Comparison of ENCODE assay signal across 19 cellular contexts in the genomic region with DNA sequence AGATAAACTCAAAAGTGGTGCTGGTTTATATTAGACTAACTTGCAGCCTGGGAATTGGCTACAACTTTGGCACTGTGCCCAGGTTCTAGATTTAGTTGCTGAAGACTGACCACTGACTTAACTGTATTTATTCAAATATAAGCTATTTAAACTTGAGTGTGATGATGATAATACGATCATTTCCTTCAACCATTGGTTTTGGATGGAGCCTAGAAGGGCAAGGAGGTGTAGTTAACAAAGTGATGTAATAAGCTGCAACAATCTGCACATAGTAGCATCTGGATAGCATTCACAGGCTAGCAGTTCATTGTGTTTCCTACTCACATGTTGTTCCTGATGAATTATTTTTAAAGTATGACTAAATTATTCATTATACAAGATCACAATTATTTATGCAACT. TPM values are rescaled to one million over a fixed set of nuclear protein-coding genes. Genes with fewer than 3 reads are reported as not detected.
A peak's percentile ranks its signal among the peaks of the same experiment; 100 is the strongest.
DNase-seq lines count a peak whose midpoint lies in the region; ATAC-seq, FAIRE-seq and TF ChIP-seq lines count a peak whose summit lies in the region.
"Had no signal": no experiment of that assay in that cellular context is flagged by ENCODE, and none has a peak within 500 bp of the region (broad histone marks: within the 10 kb centered on the region; RNA-seq: fewer than 3 reads in every experiment).

No MANE protein-coding gene starts in this region.

- no peaks in the 10 kb centered on the region for H3K4me1 ChIP-seq in astrocyte (ENCODE audit: insufficient read depth, low read length)

- H2AFZ ChIP-seq in astrocyte (ENCODE audit: low read depth, low read length) = no peak overlapping the region

- H3K4me2 ChIP-seq in astrocyte (ENCODE audit: low read length) = no peak overlapping the region
- H3K4me2 ChIP-seq: SK-N-SH had no signal

- CTCF ChIA-PET in WTC11 (lab: Charles Lee) = no interaction called here

- POLR2A ChIA-PET in WTC11 (lab: Charles Lee) = no interaction called here

- H3K36me3 ChIP-seq in astrocyte (ENCODE audit: insufficient read depth, low read length) = no peaks in the 10 kb centered on the region

- H3K4me1 Mint-ChIP-seq in astrocyte (ENCODE audit: low read depth, unreplicated experiment) = no peaks in the 10 kb centered on the region
- H3K4me1 Mint-ChIP-seq in stimulated activated effector memory CD8-positive, alpha-beta T cell treated with anti-CD3 and anti-CD28 coated beads, Interleukin-12 subunit alpha, Interleukin-12 subunit beta, amount 100 ng/mL, for 72 hours = no peaks in the 10 kb centered on the region
- no peaks in the 10 kb centered on the region for H3K4me1 Mint-ChIP-seq in WTC11

- H3K36me3 Mint-ChIP-seq in astrocyte (ENCODE audit: low read depth, unreplicated experiment) = no peaks in the 10 kb centered on the region
- no peaks in the 10 kb centered on the region for H3K36me3 Mint-ChIP-seq in stimulated activated effector memory CD8-positive, alpha-beta T cell treated with anti-CD3 and anti-CD28 coated beads, Interleukin-12 subunit alpha, Interleukin-12 subunit beta, amount 100 ng/mL, for 72 hours
- H3K36me3 Mint-ChIP-seq in WTC11 = no peaks in the 10 kb centered on the region
- H3K36me3 Mint-ChIP-seq: CD14-positive monocyte had no signal

- DNase-seq in DMS 273 (lab: John Stamatoyannopoulos, UW; ENCODE audit: unreplicated experiment) (peak; percentile 27), DMS 273 treated with DMSO at 0.1 percent for 48 hours (lab: John Stamatoyannopoulos, UW) (no peak), GM04504 (ENCODE audit: low read depth) (peak; percentile 36), astrocyte (ENCODE audit: low read depth) (peak; percentile 19), fibroblast of pulmonary artery (ENCODE audit: low read depth) (peak; percentile 0), WTC11 (ENCODE audit: low spot score) (no peak)
- no peak for DNase-seq in activated CD4-positive, alpha-beta T cell treated with anti-CD3 and anti-CD28 coated beads, Interleukin-2, amount 50 U/mL, for 4 hours
- no peak for DNase-seq in stimulated activated effector memory CD8-positive, alpha-beta T cell treated with anti-CD3 and anti-CD28 coated beads, Interleukin-12 subunit alpha, Interleukin-12 subunit beta, amount 100 ng/mL, for 72 hours (ENCODE audit: low spot score in 2 of 2)
- DNase-seq: COR-L47, NCI-H1092, NCI-H2107, NCI-H510A treated with DMSO at 0.1 percent for 48 hours, PC-3, SK-N-SH had no signal

- H3K9me3 Mint-ChIP-seq in astrocyte (ENCODE audit: unreplicated experiment) = no peaks in the 10 kb centered on the region
- peaks cover 2% of the 10 kb centered on the region for H3K9me3 Mint-ChIP-seq in stimulated activated effector memory CD8-positive, alpha-beta T cell treated with anti-CD3 and anti-CD28 coated beads, Interleukin-12 subunit alpha, Interleukin-12 subunit beta, amount 100 ng/mL, for 72 hours
- H3K9me3 Mint-ChIP-seq in WTC11 = no peaks in the 10 kb centered on the region

- H3K79me2 ChIP-seq in astrocyte (ENCODE audit: insufficient read depth, low read length) = no peaks in the 10 kb centered on the region

- H3K27me3 Mint-ChIP-seq in astrocyte (ENCODE audit: low read depth, unreplicated experiment) = no peaks in the 10 kb centered on the region
- no peaks in the 10 kb centered on the region for H3K27me3 Mint-ChIP-seq in WTC11 (ENCODE audit: low read depth)

- no peaks in the 10 kb centered on the region for H3K9me3 ChIP-seq in astrocyte (ENCODE audit: insufficient read depth, low read depth, low read length)
- H3K9me3 ChIP-seq: SK-N-SH had no signal

- TF ChIP-seq CTCF in astrocyte (IDR thresholded peaks at IDR 0.05; ENCODE audit: insufficient read depth, low read depth, low read length) (no peak), fibroblast of pulmonary artery (IDR thresholded peaks at IDR 0.05; ENCODE audit: low read length, missing control alignments) (no peak), WTC11 (IDR thresholded peaks at IDR 0.05) (no peak)

- ATAC-seq in stimulated activated effector memory CD8-positive, alpha-beta T cell treated with anti-CD3 and anti-CD28 coated beads, Interleukin-12 subunit alpha, Interleukin-12 subunit beta, amount 100 ng/mL, for 72 hours = no peak
- no peak for ATAC-seq in WTC11
- ATAC-seq: HCT116, PC-3 had no signal

- H4K20me1 ChIP-seq in astrocyte (ENCODE audit: insufficient read depth, low read length) = no peaks in the 10 kb centered on the region

- no peak overlapping the region for H3K27ac ChIP-seq in astrocyte (ENCODE audit: low read depth, low read length)
- H3K27ac ChIP-seq: 22Rv1 had no signal

- no peaks in the 10 kb centered on the region for H3K27me3 ChIP-seq in astrocyte (ENCODE audit: insufficient read depth, low read length)

- H3K9ac ChIP-seq in astrocyte (ENCODE audit: low read length) = no peak overlapping the region
- H3K9ac ChIP-seq: SK-N-SH had no signal

- FAIRE-seq in astrocyte (lab: Jason Lieb, UNC) = no peak
- FAIRE-seq: G401.6, GM19239 had no signal

- H3K27ac Mint-ChIP-seq in astrocyte (ENCODE audit: unreplicated experiment) (no peak overlapping the region), WTC11 (no peak overlapping the region)
- H3K27ac Mint-ChIP-seq in stimulated activated effector memory CD8-positive, alpha-beta T cell treated with anti-CD3 and anti-CD28 coated beads, Interleukin-12 subunit alpha, Interleukin-12 subunit beta, amount 100 ng/mL, for 72 hours = no peak overlapping the region
- H3K27ac Mint-ChIP-seq: CD14-positive monocyte had no signal

- H3K4me3 Mint-ChIP-seq in astrocyte (ENCODE audit: unreplicated experiment) (no peak overlapping the region), WTC11 (no peak overlapping the region)
- H3K4me3 Mint-ChIP-seq in stimulated activated effector memory CD8-positive, alpha-beta T cell treated with anti-CD3 and anti-CD28 coated beads, Interleukin-12 subunit alpha, Interleukin-12 subunit beta, amount 100 ng/mL, for 72 hours = no peak overlapping the region
- H3K4me3 Mint-ChIP-seq: CD14-positive monocyte had no signal

- H3K4me3 ChIP-seq in astrocyte (ENCODE audit: insufficient read depth, low read depth, low read length) (no peak overlapping the region), fibroblast of pulmonary artery (replicated peaks; ENCODE audit: low read depth, low read length) (no peak overlapping the region)

TF ChIP-seq in WTC11, 78 proteins besides CTCF, POLR2A, EP300 and RAD21 (continues in another document):
- TF ChIP-seq, protein P1, sequence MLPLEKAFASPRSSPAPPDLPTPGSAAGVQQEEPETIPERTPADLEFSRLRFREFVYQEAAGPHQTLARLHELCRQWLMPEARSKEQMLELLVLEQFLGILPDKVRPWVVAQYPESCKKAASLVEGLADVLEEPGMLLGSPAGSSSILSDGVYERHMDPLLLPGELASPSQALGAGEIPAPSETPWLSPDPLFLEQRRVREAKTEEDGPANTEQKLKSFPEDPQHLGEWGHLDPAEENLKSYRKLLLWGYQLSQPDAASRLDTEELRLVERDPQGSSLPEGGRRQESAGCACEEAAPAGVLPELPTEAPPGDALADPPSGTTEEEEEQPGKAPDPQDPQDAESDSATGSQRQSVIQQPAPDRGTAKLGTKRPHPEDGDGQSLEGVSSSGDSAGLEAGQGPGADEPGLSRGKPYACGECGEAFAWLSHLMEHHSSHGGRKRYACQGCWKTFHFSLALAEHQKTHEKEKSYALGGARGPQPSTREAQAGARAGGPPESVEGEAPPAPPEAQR (CRISPR knock-in tag; IDR thresholded peaks at IDR 0.05) = no peak
- TF ChIP-seq, protein P2, sequence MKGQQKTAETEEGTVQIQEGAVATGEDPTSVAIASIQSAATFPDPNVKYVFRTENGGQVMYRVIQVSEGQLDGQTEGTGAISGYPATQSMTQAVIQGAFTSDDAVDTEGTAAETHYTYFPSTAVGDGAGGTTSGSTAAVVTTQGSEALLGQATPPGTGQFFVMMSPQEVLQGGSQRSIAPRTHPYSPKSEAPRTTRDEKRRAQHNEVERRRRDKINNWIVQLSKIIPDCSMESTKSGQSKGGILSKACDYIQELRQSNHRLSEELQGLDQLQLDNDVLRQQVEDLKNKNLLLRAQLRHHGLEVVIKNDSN (CRISPR knock-in tag; IDR thresholded peaks at IDR 0.05) = no peak
- TF ChIP-seq ZNF121 (CRISPR knock-in tag; IDR thresholded peaks at IDR 0.05) (no peak), ETV6 (CRISPR knock-in tag; IDR thresholded peaks at IDR 0.05) (no peak), SOX15 (CRISPR knock-in tag; IDR thresholded peaks at IDR 0.05) (no peak), ESRRA (CRISPR knock-in tag; IDR thresholded peaks at IDR 0.05; ENCODE audit: borderline replicate concordance) (no peak), MYBL2 (CRISPR knock-in tag; IDR thresholded peaks at IDR 0.05) (no peak), IRF2 (CRISPR knock-in tag; IDR thresholded peaks at IDR 0.05; ENCODE audit: borderline replicate concordance, low read depth) (no peak), ATF1 (CRISPR knock-in tag; IDR thresholded peaks at IDR 0.05) (no peak)
- TF ChIP-seq, protein P3, sequence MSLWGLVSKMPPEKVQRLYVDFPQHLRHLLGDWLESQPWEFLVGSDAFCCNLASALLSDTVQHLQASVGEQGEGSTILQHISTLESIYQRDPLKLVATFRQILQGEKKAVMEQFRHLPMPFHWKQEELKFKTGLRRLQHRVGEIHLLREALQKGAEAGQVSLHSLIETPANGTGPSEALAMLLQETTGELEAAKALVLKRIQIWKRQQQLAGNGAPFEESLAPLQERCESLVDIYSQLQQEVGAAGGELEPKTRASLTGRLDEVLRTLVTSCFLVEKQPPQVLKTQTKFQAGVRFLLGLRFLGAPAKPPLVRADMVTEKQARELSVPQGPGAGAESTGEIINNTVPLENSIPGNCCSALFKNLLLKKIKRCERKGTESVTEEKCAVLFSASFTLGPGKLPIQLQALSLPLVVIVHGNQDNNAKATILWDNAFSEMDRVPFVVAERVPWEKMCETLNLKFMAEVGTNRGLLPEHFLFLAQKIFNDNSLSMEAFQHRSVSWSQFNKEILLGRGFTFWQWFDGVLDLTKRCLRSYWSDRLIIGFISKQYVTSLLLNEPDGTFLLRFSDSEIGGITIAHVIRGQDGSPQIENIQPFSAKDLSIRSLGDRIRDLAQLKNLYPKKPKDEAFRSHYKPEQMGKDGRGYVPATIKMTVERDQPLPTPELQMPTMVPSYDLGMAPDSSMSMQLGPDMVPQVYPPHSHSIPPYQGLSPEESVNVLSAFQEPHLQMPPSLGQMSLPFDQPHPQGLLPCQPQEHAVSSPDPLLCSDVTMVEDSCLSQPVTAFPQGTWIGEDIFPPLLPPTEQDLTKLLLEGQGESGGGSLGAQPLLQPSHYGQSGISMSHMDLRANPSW (CRISPR knock-in tag; conservative IDR thresholded peaks at IDR 0.05; ENCODE audit: low read depth) = no peak
- TF ChIP-seq, protein P4, sequence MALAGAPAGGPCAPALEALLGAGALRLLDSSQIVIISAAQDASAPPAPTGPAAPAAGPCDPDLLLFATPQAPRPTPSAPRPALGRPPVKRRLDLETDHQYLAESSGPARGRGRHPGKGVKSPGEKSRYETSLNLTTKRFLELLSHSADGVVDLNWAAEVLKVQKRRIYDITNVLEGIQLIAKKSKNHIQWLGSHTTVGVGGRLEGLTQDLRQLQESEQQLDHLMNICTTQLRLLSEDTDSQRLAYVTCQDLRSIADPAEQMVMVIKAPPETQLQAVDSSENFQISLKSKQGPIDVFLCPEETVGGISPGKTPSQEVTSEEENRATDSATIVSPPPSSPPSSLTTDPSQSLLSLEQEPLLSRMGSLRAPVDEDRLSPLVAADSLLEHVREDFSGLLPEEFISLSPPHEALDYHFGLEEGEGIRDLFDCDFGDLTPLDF (CRISPR knock-in tag; IDR thresholded peaks at IDR 0.05) = no peak

RNA-seq across cellular contexts. Expression of a gene that starts 55.2 kb away (rescaled TPM):
- 0.67 and 1.6 TPM in 2 replicates for total RNA-seq in astrocyte
- total RNA-seq in WTC11 (2021) = 0.31 to 0.39 TPM (median 0.37 TPM) in 3 replicates
- total RNA-seq: PC-3 had no signal

Comparison
In these comparisons a context has a peak if more than half of its experiments do, and no peak if none do; other contexts are left out.
1. DNase-seq: peak in DMS 273 (single experiment), GM04504 (single experiment), astrocyte (single experiment) and fibroblast of pulmonary artery (single experiment); none in DMS 273 treated with DMSO at 0.1 percent for 48 hours (single experiment), activated CD4-positive, alpha-beta T cell treated with anti-CD3 and anti-CD28 coated beads, Interleukin-2, amount 50 U/mL, for 4 hours (0 of 2), stimulated activated effector memory CD8-positive, alpha-beta T cell treated with anti-CD3 and anti-CD28 coated beads, Interleukin-12 subunit alpha, Interleukin-12 subunit beta, amount 100 ng/mL, for 72 hours (0 of 2) and WTC11 (single experiment).